Comparison of ENCODE assay signal across 29 cellular contexts in the genomic region with DNA sequence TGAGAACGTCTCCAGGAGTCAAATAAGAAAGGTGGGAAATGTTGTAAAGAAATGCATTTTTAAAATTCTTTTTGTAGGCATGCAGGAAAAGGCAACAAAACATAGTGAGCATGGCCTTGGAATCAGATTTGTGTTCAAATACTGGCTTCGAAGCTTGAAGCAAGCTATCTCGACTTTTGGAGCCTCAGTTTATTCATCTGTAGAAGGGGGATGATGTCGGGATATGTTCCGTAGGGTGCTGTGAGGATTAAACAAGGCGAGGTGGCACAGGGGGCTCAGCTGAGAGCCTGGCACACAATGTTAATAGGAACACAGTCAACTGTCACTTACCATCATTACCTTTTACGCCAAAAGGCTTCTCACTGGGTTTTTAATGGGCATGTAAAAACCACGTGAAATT. TPM values are rescaled to one million over a fixed set of nuclear protein-coding genes. Genes with fewer than 3 reads are reported as not detected.
DNase-seq lines count a peak whose midpoint lies in the region; ATAC-seq, FAIRE-seq and TF ChIP-seq lines count a peak whose summit lies in the region.
"Had no signal": no experiment of that assay in that cellular context is flagged by ENCODE, and none has a peak within 500 bp of the region (broad histone marks: within the 10 kb centered on the region; RNA-seq: fewer than 3 reads in every experiment).

No MANE protein-coding gene starts in this region.

- intact Hi-C loops in spleen (cut with DNase I; ENCODE audit: low total_unique reads): no loop called here

- H3K9me3 ChIP-seq in NT2/D1 (ENCODE audit: insufficient read depth, low read length): no peaks in the 10 kb centered on the region
- no peaks in the 10 kb centered on the region for H3K9me3 ChIP-seq in astrocyte (ENCODE audit: insufficient read depth, low read depth, low read length)
- no peaks in the 10 kb centered on the region for H3K9me3 ChIP-seq in H1 (ENCODE audit: insufficient read depth in 2 of 2, low read depth in 1 of 2, low read length in 1 of 2)
- no peaks in the 10 kb centered on the region for H3K9me3 ChIP-seq in spleen
- H3K9me3 ChIP-seq: BE2C, BLaER1 had no signal

- H3K9ac ChIP-seq in NT2/D1 (ENCODE audit: insufficient read length, low read depth) (peak overlapping the region; percentile 50), astrocyte (ENCODE audit: low read length) (no peak overlapping the region), H1 (replicated peaks in 1 of 4; ENCODE audit: extremely low read depth in 1 of 4, low read depth in 3 of 4, low read length in 3 of 4) (no peak overlapping the region)
- H3K9ac ChIP-seq: BLaER1 had no signal

- H3K4ac ChIP-seq in H1 (replicated peaks; ENCODE audit: insufficient read length, low read depth, low read length): no peak overlapping the region

- ATAC-seq in HG03095 (IDR thresholded peaks at IDR 0.05; ENCODE audit: unreplicated experiment): no peak
- ATAC-seq: GM12878 had no signal

- no peak overlapping the region for H2AK5ac ChIP-seq in H1 (ENCODE audit: low read depth, low read length)

- H2BK15ac ChIP-seq in H1 (ENCODE audit: low read length): no peak overlapping the region

- H3K4me3 ChIP-seq in NT2/D1 (ENCODE audit: insufficient read length, low read depth) (no peak overlapping the region), astrocyte (ENCODE audit: insufficient read depth, low read depth, low read length) (no peak overlapping the region), H1 (ENCODE audit: extremely low read depth in 1 of 4, insufficient read depth in 2 of 4, low read depth in 3 of 4, low read length in 4 of 4) (no peak overlapping the region), spleen (no peak overlapping the region)
- H3K4me3 ChIP-seq: BLaER1, GM12878 had no signal

- H3K36me3 ChIP-seq in NT2/D1 (ENCODE audit: insufficient read depth, insufficient read length, low read length): no peaks in the 10 kb centered on the region
- H3K36me3 ChIP-seq in astrocyte (ENCODE audit: insufficient read depth, low read length): no peaks in the 10 kb centered on the region
- H3K36me3 ChIP-seq in H1 (ENCODE audit: control insufficient read depth in 2 of 4, insufficient read depth in 4 of 4, low read length in 3 of 4): no peaks in the 10 kb centered on the region
- H3K36me3 ChIP-seq in spleen: peaks cover 0 to 49% (median 0%) of the 10 kb centered on the region in 6 donors
- H3K36me3 ChIP-seq: BE2C, BLaER1 had no signal

- no peak overlapping the region for H3K27ac ChIP-seq in astrocyte (ENCODE audit: low read depth, low read length)
- H3K27ac ChIP-seq in H1 (ENCODE audit: low read depth, low read length): no peak overlapping the region
- H3K27ac ChIP-seq in spleen: no peak overlapping the region
- H3K27ac ChIP-seq: BLaER1 had no signal

- H3K27me3 ChIP-seq in NT2/D1 (ENCODE audit: insufficient read depth, insufficient read length) (peaks cover 20% of the 10 kb centered on the region), astrocyte (ENCODE audit: insufficient read depth, low read length) (peaks cover 3% of the 10 kb centered on the region), H1 (replicated peaks in 1 of 4; ENCODE audit: control insufficient read depth in 3 of 4, extremely low read depth in 1 of 4, insufficient read depth in 3 of 4, low read length in 3 of 4) (peaks cover 4 to 28% (median 23%) of the 10 kb centered on the region in 4 experiments), spleen (replicated peaks in 1 of 7) (peaks cover 0 to 74% (median 32%) of the 10 kb centered on the region in 7 donors)

- H3K79me1 ChIP-seq in H1 (ENCODE audit: low read depth, low read length): peaks cover 3% of the 10 kb centered on the region

- TF ChIP-seq EP300 in H1 (IDR thresholded peaks at IDR 0.05; ENCODE audit: borderline replicate concordance in 1 of 2, low read depth in 2 of 2, low read length in 2 of 2): no peak

- H3K27me3 Mint-ChIP-seq in astrocyte (ENCODE audit: low read depth, unreplicated experiment): peaks cover 48% of the 10 kb centered on the region

- FAIRE-seq in astrocyte (lab: Jason Lieb, UNC): no peak
- no peak for FAIRE-seq in H1 (lab: Jason Lieb, UNC)
- FAIRE-seq: A204.1, GM12878, GM12892, GM18507 had no signal

- H3K23ac ChIP-seq in H1 (ENCODE audit: insufficient read length): no peak overlapping the region

- TF ChIP-seq CTCF in astrocyte (IDR thresholded peaks at IDR 0.05; ENCODE audit: insufficient read depth, low read depth, low read length) (no peak), H1 (IDR thresholded peaks at IDR 0.05; ENCODE audit: control extremely low read depth in 1 of 3, insufficient read depth in 1 of 3, low read depth in 1 of 3, low read length in 3 of 3) (no peak), spleen (IDR thresholded peaks at IDR 0.05 in 8 of 11, conservative IDR thresholded peaks at IDR 0.05 in 3 of 11) (no peak)

- H2BK5ac ChIP-seq in H1 (ENCODE audit: low read depth, low read length): no peak overlapping the region

- H4K91ac ChIP-seq in H1 (replicated peaks; ENCODE audit: insufficient read length, low read length): no peak overlapping the region

- H3K4me1 Mint-ChIP-seq in astrocyte (ENCODE audit: low read depth, unreplicated experiment): peaks cover 12% of the 10 kb centered on the region

- POLR2A ChIA-PET in H1 (lab: Charles Lee; ENCODE audit: partially characterized antibody): no interaction called here

- H3K36me3 Mint-ChIP-seq in astrocyte (ENCODE audit: low read depth, unreplicated experiment): peaks cover 7% of the 10 kb centered on the region
- H3K36me3 Mint-ChIP-seq: CD4-positive, alpha-beta memory T cell; CD4-positive, CD25-positive, alpha-beta regulatory T cell; CD8-positive, alpha-beta memory T cell had no signal

- CTCF ChIA-PET in H1 (lab: Charles Lee; ENCODE audit: partially characterized antibody): no interaction called here

- no peak overlapping the region for H3K4me2 ChIP-seq in astrocyte (ENCODE audit: low read length)
- no peak overlapping the region for H3K4me2 ChIP-seq in H1 (ENCODE audit: insufficient read depth in 1 of 2, low read depth in 2 of 2, low read length in 2 of 2)
- H3K4me2 ChIP-seq: BLaER1 had no signal

- H3K14ac ChIP-seq in H1 (ENCODE audit: insufficient read length): no peak overlapping the region

- no peak overlapping the region for H4K5ac ChIP-seq in H1 (ENCODE audit: insufficient read length, low read depth, low read length)

- H2BK20ac ChIP-seq in H1 (ENCODE audit: low read length): no peak overlapping the region

- H3K79me2 ChIP-seq in astrocyte (ENCODE audit: insufficient read depth, low read length): no peaks in the 10 kb centered on the region
- H3K79me2 ChIP-seq in H1 (ENCODE audit: control insufficient read depth in 1 of 2, insufficient read depth in 2 of 2, low read length in 2 of 2): no peaks in the 10 kb centered on the region

- TF ChIP-seq POLR2A in H1 (IDR thresholded peaks at IDR 0.05; ENCODE audit: control extremely low read depth in 1 of 2, low read depth in 2 of 2, low read length in 2 of 2) (no peak), spleen (IDR thresholded peaks at IDR 0.05) (no peak)

- H3K9me3 Mint-ChIP-seq in astrocyte (ENCODE audit: unreplicated experiment): peaks cover 2% of the 10 kb centered on the region
- H3K9me3 Mint-ChIP-seq: CD4-positive, alpha-beta memory T cell; CD8-positive, alpha-beta memory T cell had no signal

- H2AFZ ChIP-seq in astrocyte (ENCODE audit: low read depth, low read length): no peak overlapping the region
- no peak overlapping the region for H2AFZ ChIP-seq in H1 (ENCODE audit: low read length)

- H3K56ac ChIP-seq in H1 (replicated peaks; ENCODE audit: insufficient read length, low read depth, low read length): no peak overlapping the region

- WGBS in H1 (ENCODE audit: extremely low coverage in 1 of 2, insufficient coverage in 1 of 2, insufficient read length in 1 of 2, insufficient replicate concordance in 2 of 2, low coverage in 1 of 2, low lambda C conversion rate in 2 of 2, missing lambda C conversion rate in 1 of 2), 2 experiments: 92% methylated on average over 8 of the region's 8 CpGs; no CpG with 5 or more reads in 1 of the 2 experiments
- WGBS in spleen, 5 donors: 84 to 87% (median 85%) methylated on average over 8 of the region's 8 CpGs

- H3K27ac Mint-ChIP-seq in astrocyte (ENCODE audit: unreplicated experiment): peak overlapping the region; percentile 34
- H3K27ac Mint-ChIP-seq: CD14-positive monocyte; CD4-positive, alpha-beta memory T cell; CD8-positive, alpha-beta memory T cell had no signal

- peaks cover 12% of the 10 kb centered on the region for H4K20me1 ChIP-seq in astrocyte (ENCODE audit: insufficient read depth, low read length)
- peaks cover 0 to 6% of the 10 kb centered on the region in 2 experiments for H4K20me1 ChIP-seq in H1 (replicated peaks in 1 of 2; ENCODE audit: control insufficient read depth in 1 of 2, insufficient read depth in 2 of 2, low read length in 2 of 2)

- H4K8ac ChIP-seq in H1 (ENCODE audit: extremely low read depth, insufficient read depth, low read length): no peak overlapping the region

- H3K4me1 ChIP-seq in NT2/D1 (ENCODE audit: insufficient read depth, insufficient read length) (peaks cover 18% of the 10 kb centered on the region), astrocyte (ENCODE audit: insufficient read depth, low read length) (peaks cover 3% of the 10 kb centered on the region), H1 (replicated peaks in 1 of 4; ENCODE audit: control insufficient read depth in 3 of 4, insufficient read depth in 4 of 4, low read length in 3 of 4) (peaks cover 3 to 12% (median 7%) of the 10 kb centered on the region in 4 experiments; a peak in 6 of 7 replicates), spleen (peaks cover 8 to 45% (median 27%) of the 10 kb centered on the region in 6 donors)
- H3K4me1 ChIP-seq: BE2C had no signal

- no peak for TF ChIP-seq RAD21 in H1 (IDR thresholded peaks at IDR 0.05 in 1 of 2, conservative IDR thresholded peaks at IDR 0.05 in 1 of 2; ENCODE audit: low read depth in 2 of 2, low read length in 2 of 2)

- H3K23me2 ChIP-seq in H1 (ENCODE audit: low read depth, low read length): peaks cover 18% of the 10 kb centered on the region

- no peak overlapping the region for H2BK120ac ChIP-seq in H1 (replicated peaks; ENCODE audit: low read depth, low read length)

- DNase-seq in NT2/D1 (ENCODE audit: low read depth, low spot score) (no peak), astrocyte (ENCODE audit: low read depth) (no peak), H1 (ENCODE audit: low read depth in 1 of 2, low spot score in 2 of 2) (no peak), spleen (peak; percentile 16), cerebellar nuclear complex (lab: John Stamatoyannopoulos, UW) (no peak), midbrain (lab: John Stamatoyannopoulos, UW) (no peak)
- DNase-seq: 8988T; ACHN; BE2C; C1 segment of cervical spinal cord; CD4-positive, alpha-beta memory T cell; CD4-positive, CD25-positive, alpha-beta regulatory T cell; COR-L47; DMS 273 treated with DMSO at 0.1 percent for 48 hours; DMS153; DMS53; DMS79; DND-41; EL; GDM1 had no signal

- H2BK12ac ChIP-seq in H1 (ENCODE audit: low read depth, low read length): no peak overlapping the region

- H3K4me3 Mint-ChIP-seq in astrocyte (ENCODE audit: unreplicated experiment): no peak overlapping the region
- H3K4me3 Mint-ChIP-seq: CD4-positive, CD25-positive, alpha-beta regulatory T cell; CD8-positive, alpha-beta memory T cell had no signal

- H3K18ac ChIP-seq in H1 (ENCODE audit: extremely low read depth, low read length): no peak overlapping the region

RNA-seq across cellular contexts. Expression of a gene that starts 4.8 kb away (rescaled TPM):
- total RNA-seq in astrocyte (18.8 and 26.6 TPM in 2 replicates), spleen (100 to 1,000 TPM in 1 of 7 donors, 10 to 100 TPM in 6; 44.0 to 101 (median 64.5) TPM)
- total RNA-seq in H1 (2021; fragmentation: NEBNext Ultra II Directional; extraction: Animal tissue kit (Norgen Biotek cat#: 25700)): 5.2 and 7.3 TPM in 2 replicates
- polyA plus RNA-seq in H1 (2011; rRNA removed) (6.6 and 9.6 TPM in 2 replicates), spleen (10 to 100 TPM in 1 of 3 donors, 1 to 10 TPM in 2; 4.0 to 16.8 (median 4.4) TPM)
- 7.9 TPM for polyA plus RNA-seq in H1 (2011; cell fraction: cytosol; rRNA removed)
- polyA plus RNA-seq in H1 (2011; cell fraction: nucleus; rRNA removed): 14.4 TPM
- polyA plus RNA-seq in H1 (2012, experiment 1 of 2): 2.3 to 4.9 TPM (median 4.4 TPM) in 4 replicates
- polyA plus RNA-seq in H1 (2012, experiment 2 of 2): 2.0 TPM
- 3.2 TPM for polyA plus RNA-seq in H1 (2013, experiment 1 of 2)
- 3.3 TPM for polyA plus RNA-seq in H1 (2013, experiment 2 of 2)
- 3.6 and 6.4 TPM in 2 replicates for polyA minus RNA-seq in H1 (2011; rRNA and poly(A)+ RNA removed)
- 3.4 TPM for polyA minus RNA-seq in H1 (2011; cell fraction: cytosol; rRNA and poly(A)+ RNA removed)
- 7.3 TPM for polyA minus RNA-seq in H1 (2011; cell fraction: nucleus; rRNA and poly(A)+ RNA removed)
- total RNA-seq: CD4-positive, alpha-beta memory T cell; CD4-positive, CD25-positive, alpha-beta regulatory T cell; CD8-positive, alpha-beta memory T cell; G401 had no signal
- polyA plus RNA-seq: CD8-positive, alpha-beta memory T cell had no signal
